Comparison of ENCODE assay signal across 18 cellular contexts in genomic region chr15:80978685-80979084, GRCh38. TPM values are rescaled to one million over a fixed set of nuclear protein-coding genes. Genes with fewer than 3 reads are reported as not detected.
DNase-seq lines count a peak whose midpoint lies in the region; ATAC-seq and TF ChIP-seq lines count a peak whose summit lies in the region.
"Had no signal": no experiment of that assay in that cellular context is flagged by ENCODE, and none has a peak within 500 bp of the region (broad histone marks: within the 10 kb centered on the region; RNA-seq: fewer than 3 reads in every experiment).

No MANE protein-coding gene starts in this region.

- peaks cover 5% of the 10 kb centered on the region for H3K4me1 ChIP-seq in IMR-90 (ENCODE audit: control insufficient read depth, insufficient read depth, low read length)
- H3K4me1 ChIP-seq: Caco-2, HAP-1, parathyroid adenoma had no signal

- H3K4me3 ChIP-seq in IMR-90 (ENCODE audit: insufficient read depth, low read depth, low read length), result no peak overlapping the region
- H3K4me3 ChIP-seq: GM12878, HAP-1 had no signal

- H3K9me3 Mint-ChIP-seq in activated naive CD8-positive, alpha-beta T cell treated with anti-CD3 and anti-CD28 coated beads for 36 hours, result no peaks in the 10 kb centered on the region
- no peaks in the 10 kb centered on the region for H3K9me3 Mint-ChIP-seq in memory B cell
- H3K9me3 Mint-ChIP-seq: stimulated activated naive CD8-positive, alpha-beta T cell treated with anti-CD3 and anti-CD28 coated beads, Interleukin-15, Interleukin-2, amounts not matched to agents 100 ng/mL and 50 ng/mL, for 24 hours had no signal

- POLR2A ChIA-PET in IMR-90 (lab: Charles Lee; ENCODE audit: unreplicated experiment), result no interaction called here

- no peak overlapping the region for H3K4ac ChIP-seq in IMR-90 (ENCODE audit: low read depth, low read length)

- intact Hi-C loops in IMR-90 (cut with micrococcal nuclease), result no loop called here

- H2BK20ac ChIP-seq in IMR-90 (ENCODE audit: low read depth, low read length), result no peak overlapping the region

- H4K91ac ChIP-seq in IMR-90 (ENCODE audit: insufficient read depth, low read depth, low read length), result no peak overlapping the region

- peak overlapping the region; percentile 57 for H3K27ac Mint-ChIP-seq in activated naive CD8-positive, alpha-beta T cell treated with anti-CD3 and anti-CD28 coated beads for 36 hours
- peak overlapping the region; percentile 76 for H3K27ac Mint-ChIP-seq in memory B cell

- no peak overlapping the region for H3K14ac ChIP-seq in IMR-90 (replicated peaks; ENCODE audit: low read depth, low read length)

- no peak overlapping the region for H3K23ac ChIP-seq in IMR-90 (ENCODE audit: low read depth, low read length)

- no peak for TF ChIP-seq POLR2A in IMR-90 (IDR thresholded peaks at IDR 0.05; ENCODE audit: low read depth, low read length)

- DNase-seq in DMS53 (lab: John Stamatoyannopoulos, UW) (peak; percentile 76), IMR-90 (peak; percentile 61), memory B cell (ENCODE audit: low spot score in 2 of 2) (no peak), GM13977 (ENCODE audit: low spot score) (no peak)
- DNase-seq in activated naive CD8-positive, alpha-beta T cell treated with anti-CD3 and anti-CD28 coated beads for 36 hours, result no peak
- DNase-seq in stimulated activated CD4-positive, alpha-beta T cell treated with anti-CD3 and anti-CD28 coated beads, Interleukin-2, amount 100 ng/mL, for 48 hours, result no peak
- no peak for DNase-seq in stimulated activated CD4-positive, alpha-beta T cell treated with anti-CD3 and anti-CD28 coated beads, Interleukin-4, amount 100 ng/mL, for 1 hour
- DNase-seq: activated naive CD4-positive, alpha-beta T cell treated with anti-CD3 and anti-CD28 coated beads, Interleukin-2, amount 50 U/mL, for 16 hours; Caco-2; effector CD8-positive, alpha-beta T cell; KBM-7; NCI-H2081 treated with DMSO at 0.1 percent for 48 hours; stimulated activated CD4-positive, alpha-beta T cell treated with anti-CD3 and anti-CD28 coated beads, Interleukin-1b, Interleukin-23, amount 100 ng/mL, for 48 hours had no signal

- H2BK5ac ChIP-seq in IMR-90 (ENCODE audit: low read depth, low read length, poor library complexity, severe bottlenecking), result no peak overlapping the region

- H3K4me2 ChIP-seq in IMR-90 (ENCODE audit: low read depth, low read length), result no peak overlapping the region

- H3K4me3 Mint-ChIP-seq in activated naive CD8-positive, alpha-beta T cell treated with anti-CD3 and anti-CD28 coated beads for 36 hours, result no peak overlapping the region
- no peak overlapping the region for H3K4me3 Mint-ChIP-seq in memory B cell
- H3K4me3 Mint-ChIP-seq: stimulated activated naive CD8-positive, alpha-beta T cell treated with anti-CD3 and anti-CD28 coated beads, Interleukin-15, Interleukin-2, amounts not matched to agents 100 ng/mL and 50 ng/mL, for 24 hours had no signal

- no CpG with 5 or more reads among the region's 1 CpG for WGBS in IMR-90 (ENCODE audit: extremely low coverage in 2 of 2, insufficient read length in 1 of 2), 2 experiments

- H3K79me1 ChIP-seq in IMR-90 (ENCODE audit: low read depth in 1 of 2, low read length in 2 of 2), result peaks cover 41 to 63% of the 10 kb centered on the region in 2 experiments

- no peak overlapping the region for H3K27ac ChIP-seq in IMR-90 (ENCODE audit: insufficient read depth, low read length)
- H3K27ac ChIP-seq: parathyroid adenoma had no signal

- peaks cover 8% of the 10 kb centered on the region for H3K9me1 ChIP-seq in IMR-90 (ENCODE audit: insufficient read depth, low read length)

- H4K8ac ChIP-seq in IMR-90 (ENCODE audit: low read depth in 2 of 2, low read length in 2 of 2), result no peak overlapping the region

- no peak overlapping the region for H4K5ac ChIP-seq in IMR-90 (ENCODE audit: low read depth, low read length)

- in situ Hi-C loops in IMR-90 (cut with MboI; ENCODE audit: low sequenced_read_pairs) (no loop called here), GM13977 (cut with MboI; ENCODE audit: low pct_unique_long_range_greater_than_20kb, low sequenced_read_pairs, unreplicated experiment) (loop anchor here (10.0 to 25.0 kb wide), 2 partner anchors 309 to 524 kb away; no protein-coding TSS in a partner anchor)

- ATAC-seq in IMR-90 (ENCODE audit: low read depth) (peak; percentile 77), memory B cell (ENCODE audit: low read depth) (no peak), GM21447 (IDR thresholded peaks at IDR 0.05; ENCODE audit: unreplicated experiment) (no peak)
- ATAC-seq: GM12878 had no signal

- TF ChIP-seq CTCF in IMR-90 (conservative IDR thresholded peaks at IDR 0.05; ENCODE audit: low read depth, low read length) (no peak), GM13977 (IDR thresholded peaks at IDR 0.05; ENCODE audit: extremely low read depth, insufficient read depth, missing control alignments) (no peak)

- H3K36me3 ChIP-seq in IMR-90 (ENCODE audit: control insufficient read depth, insufficient read depth, low read length), result peaks cover 13% of the 10 kb centered on the region

- no peaks in the 10 kb centered on the region for H3K27me3 Mint-ChIP-seq in activated naive CD8-positive, alpha-beta T cell treated with anti-CD3 and anti-CD28 coated beads for 36 hours
- no peaks in the 10 kb centered on the region for H3K27me3 Mint-ChIP-seq in memory B cell
- H3K27me3 Mint-ChIP-seq: stimulated activated naive CD8-positive, alpha-beta T cell treated with anti-CD3 and anti-CD28 coated beads, Interleukin-15, Interleukin-2, amounts not matched to agents 100 ng/mL and 50 ng/mL, for 24 hours had no signal

- CTCF ChIA-PET in IMR-90 (lab: Yijun Ruan, JAX), result interaction anchor here (1.7 to 2.3 kb wide), 2 partner anchors 9 to 287 kb away, joined by 5 to 10 read pairs; no protein-coding TSS in a partner anchor

- peaks cover 14% of the 10 kb centered on the region for H4K20me1 ChIP-seq in IMR-90 (ENCODE audit: insufficient read depth, low read length)

- peaks cover 51% of the 10 kb centered on the region for H3K4me1 Mint-ChIP-seq in activated naive CD8-positive, alpha-beta T cell treated with anti-CD3 and anti-CD28 coated beads for 36 hours
- peaks cover 32% of the 10 kb centered on the region for H3K4me1 Mint-ChIP-seq in memory B cell

- no peak overlapping the region for H2AK9ac ChIP-seq in IMR-90 (replicated peaks; ENCODE audit: low read depth, low read length, poor library complexity)

- H3K36me3 Mint-ChIP-seq in activated naive CD8-positive, alpha-beta T cell treated with anti-CD3 and anti-CD28 coated beads for 36 hours, result peaks cover 40% of the 10 kb centered on the region
- H3K36me3 Mint-ChIP-seq in memory B cell, result peaks cover 17% of the 10 kb centered on the region

- dilution Hi-C loops in IMR-90 (cut with HindIII; ENCODE audit: low sequenced_read_pairs, unreplicated experiment), result no loop called here

- H3K18ac ChIP-seq in IMR-90 (ENCODE audit: low read depth, low read length), result no peak overlapping the region

- no peak overlapping the region for H3K9ac ChIP-seq in IMR-90 (ENCODE audit: low read depth, low read length)
- H3K9ac ChIP-seq: parathyroid adenoma had no signal

- TF ChIP-seq RAD21 in IMR-90 (IDR thresholded peaks at IDR 0.05; ENCODE audit: low read length), result no peak

- BruUV-seq in IMR-90 (replicated peaks; lab: Mats Ljungman, UMichigan), result no TSS peak

- H3K27me3 ChIP-seq in IMR-90 (ENCODE audit: control insufficient read depth, insufficient read depth, low read length), result no peaks in the 10 kb centered on the region

- no peak overlapping the region for H2BK120ac ChIP-seq in IMR-90 (ENCODE audit: low read depth, low read length)

- H3K9me3 ChIP-seq in IMR-90 (ENCODE audit: control insufficient read depth, insufficient read depth, low read length), result no peaks in the 10 kb centered on the region
- H3K9me3 ChIP-seq: Caco-2, HAP-1 had no signal

- H2BK15ac ChIP-seq in IMR-90 (ENCODE audit: low read depth, low read length), result no peak overlapping the region

- H2AK5ac ChIP-seq in IMR-90 (ENCODE audit: low read depth, low read length), result no peak overlapping the region

- H3K56ac ChIP-seq in IMR-90 (ENCODE audit: extremely low read depth, insufficient read depth, low read length), result no peak overlapping the region

- no peak overlapping the region for H2AFZ ChIP-seq in IMR-90 (replicated peaks; ENCODE audit: low read length, poor library complexity)
- H2AFZ ChIP-seq: parathyroid adenoma had no signal

TF ChIP-seq in IMR-90, 13 proteins besides CTCF, POLR2A, EP300 and RAD21:
- TF ChIP-seq NFE2L2 (IDR thresholded peaks at IDR 0.05; ENCODE audit: low read depth, low read length), result no peak
- no peak for TF ChIP-seq BHLHE40 (IDR thresholded peaks at IDR 0.05; ENCODE audit: low read depth, low read length)
- peak; percentile 65 for TF ChIP-seq FOS (IDR thresholded peaks at IDR 0.05; ENCODE audit: low read depth, low read length)

RNA-seq across cellular contexts. Expression of gene MESD, which starts 10.9 kb away (rescaled TPM):
- 10.0 and 15.3 TPM in 2 replicates for total RNA-seq in IMR-90 (2012; rRNA removed)
- 14.0 and 14.7 TPM in 2 replicates for polyA plus RNA-seq in IMR-90 (2012; rRNA removed)
- polyA plus RNA-seq in IMR-90 (2012; cell fraction: cytosol; rRNA removed), result 6.2 and 6.5 TPM in 2 replicates
- polyA plus RNA-seq in IMR-90 (2012; cell fraction: nucleus; rRNA removed; ENCODE audit: low replicate concordance), result 3.5 and 8.2 TPM in 2 replicates
- total RNA-seq in activated naive CD8-positive, alpha-beta T cell treated with anti-CD3 and anti-CD28 coated beads for 36 hours, result 10 to 100 TPM; 20.7 to 21.0 TPM

RNA-seq across cellular contexts. Expression of gene TLNRD1, which starts 22.0 kb away (rescaled TPM):
- total RNA-seq in IMR-90 (2012; rRNA removed), result 2.2 and 2.8 TPM in 2 replicates
- polyA plus RNA-seq in IMR-90 (2012; rRNA removed), result 6.8 and 9.5 TPM in 2 replicates
- 4.7 and 12.7 TPM in 2 replicates for polyA plus RNA-seq in IMR-90 (2012; cell fraction: cytosol; rRNA removed)
- 3.6 and 10.3 TPM in 2 replicates for polyA plus RNA-seq in IMR-90 (2012; cell fraction: nucleus; rRNA removed; ENCODE audit: low replicate concordance)
- 10 to 100 TPM; 28.2 to 29.9 TPM for total RNA-seq in activated naive CD8-positive, alpha-beta T cell treated with anti-CD3 and anti-CD28 coated beads for 36 hours

Comparison
In these comparisons a context has a peak if more than half of its experiments do, and no peak if none do; other contexts are left out.
1. DNase-seq: peak in DMS53 (single experiment) and IMR-90 (single experiment); none in activated naive CD8-positive, alpha-beta T cell treated with anti-CD3 and anti-CD28 coated beads for 36 hours (single experiment), memory B cell (0 of 2), stimulated activated CD4-positive, alpha-beta T cell treated with anti-CD3 and anti-CD28 coated beads, Interleukin-2, amount 100 ng/mL, for 48 hours (0 of 2), stimulated activated CD4-positive, alpha-beta T cell treated with anti-CD3 and anti-CD28 coated beads, Interleukin-4, amount 100 ng/mL, for 1 hour (single experiment) and GM13977 (single experiment).